Comparison of ENCODE assay signal across 4 cellular contexts in genomic region chr12:108772247-108772646, GRCh38.
TF ChIP-seq lines count a peak whose summit lies in the region.

No MANE protein-coding gene starts in this region.

TF ChIP-seq in HEK293, 187 proteins besides CTCF, POLR2A, EP300 and RAD21:
- TF ChIP-seq SCRT1 (tag by site-specific recombination; IDR thresholded peaks at IDR 0.05; ENCODE audit: borderline replicate concordance) = peak; percentile 77
- TF ChIP-seq ZNF248 (tag by site-specific recombination; IDR thresholded peaks at IDR 0.05) = no peak
- TF ChIP-seq, protein P1, sequence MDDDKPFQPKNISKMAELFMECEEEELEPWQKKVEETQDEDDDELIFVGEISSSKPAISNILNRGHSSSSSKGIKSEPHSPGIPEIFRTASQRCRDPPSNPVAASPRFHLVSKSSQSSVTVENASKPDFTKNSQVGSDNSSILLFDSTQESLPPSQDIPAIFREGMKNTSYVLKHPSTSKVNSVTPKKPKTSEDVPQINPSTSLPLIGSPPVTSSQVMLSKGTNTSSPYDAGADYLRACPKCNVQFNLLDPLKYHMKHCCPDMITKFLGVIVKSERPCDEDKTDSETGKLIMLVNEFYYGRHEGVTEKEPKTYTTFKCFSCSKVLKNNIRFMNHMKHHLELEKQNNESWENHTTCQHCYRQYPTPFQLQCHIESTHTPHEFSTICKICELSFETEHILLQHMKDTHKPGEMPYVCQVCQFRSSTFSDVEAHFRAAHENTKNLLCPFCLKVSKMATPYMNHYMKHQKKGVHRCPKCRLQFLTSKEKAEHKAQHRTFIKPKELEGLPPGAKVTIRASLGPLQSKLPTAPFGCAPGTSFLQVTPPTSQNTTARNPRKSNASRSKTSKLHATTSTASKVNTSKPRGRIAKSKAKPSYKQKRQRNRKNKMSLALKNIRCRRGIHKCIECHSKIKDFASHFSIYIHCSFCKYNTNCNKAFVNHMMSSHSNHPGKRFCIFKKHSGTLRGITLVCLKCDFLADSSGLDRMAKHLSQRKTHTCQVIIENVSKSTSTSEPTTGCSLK (tag by site-specific recombination; IDR thresholded peaks at IDR 0.05) = no peak
- TF ChIP-seq ZNF571 (tag by site-specific recombination; IDR thresholded peaks at IDR 0.05) = no peak
- no peak for TF ChIP-seq ZNF629 (tag by site-specific recombination; IDR thresholded peaks at IDR 0.05)
- no peak for TF ChIP-seq ZNF600 (tag by site-specific recombination; IDR thresholded peaks at IDR 0.05)
- TF ChIP-seq ZNF223 (tag by site-specific recombination; IDR thresholded peaks at IDR 0.05) = no peak
- TF ChIP-seq ZNF174 (tag by site-specific recombination; IDR thresholded peaks at IDR 0.05) = no peak
- TF ChIP-seq SCRT2 (tag by site-specific recombination; IDR thresholded peaks at IDR 0.05) = peak; percentile 89
- TF ChIP-seq ELK4 (IDR thresholded peaks at IDR 0.05; ENCODE audit: borderline replicate concordance, low read depth, low read length) = no peak
- TF ChIP-seq ZNF426 (tag by site-specific recombination; IDR thresholded peaks at IDR 0.05) = no peak
- no peak for TF ChIP-seq SALL2 (tag by site-specific recombination; IDR thresholded peaks at IDR 0.05; ENCODE audit: borderline replicate concordance)
- no peak for TF ChIP-seq ZNF785 (tag by site-specific recombination; IDR thresholded peaks at IDR 0.05)
- no peak for TF ChIP-seq ZNF658 (tag by site-specific recombination; IDR thresholded peaks at IDR 0.05)

TF ChIP-seq in GM12878, 131 proteins besides CTCF, POLR2A, EP300 and RAD21 (continues in another document):
- TF ChIP-seq RELB (IDR thresholded peaks at IDR 0.05; ENCODE audit: low read depth) = no peak
- no peak for TF ChIP-seq BMI1 (IDR thresholded peaks at IDR 0.05; ENCODE audit: borderline replicate concordance)
- TF ChIP-seq BACH1 (IDR thresholded peaks at IDR 0.05; ENCODE audit: borderline replicate concordance) = no peak
- TF ChIP-seq CEBPB (IDR thresholded peaks at IDR 0.05; ENCODE audit: borderline replicate concordance in 1 of 2, low read depth in 2 of 2, low read length in 2 of 2) = no peak
- TF ChIP-seq ATF2 (IDR thresholded peaks at IDR 0.05; ENCODE audit: low read length) = peak; percentile 61; the same call in 1 of the 2 replicates
- peak; percentile 91 for TF ChIP-seq SPI1 (IDR thresholded peaks at IDR 0.05; ENCODE audit: borderline replicate concordance, insufficient read depth, low read depth, low read length)
- TF ChIP-seq ZBTB4 (CRISPR knock-in tag; IDR thresholded peaks at IDR 0.05) = no peak
- TF ChIP-seq ATF7 (IDR thresholded peaks at IDR 0.05; ENCODE audit: low read depth) = peak; percentile 80

TF ChIP-seq in HepG2, 621 proteins besides CTCF, POLR2A, EP300 and RAD21 (continues in another document):
- TF ChIP-seq PAF1 (CRISPR knock-in tag; IDR thresholded peaks at IDR 0.05) = no peak
- no peak for TF ChIP-seq CBFB (CRISPR knock-in tag; IDR thresholded peaks at IDR 0.05)
- TF ChIP-seq, protein P2, sequence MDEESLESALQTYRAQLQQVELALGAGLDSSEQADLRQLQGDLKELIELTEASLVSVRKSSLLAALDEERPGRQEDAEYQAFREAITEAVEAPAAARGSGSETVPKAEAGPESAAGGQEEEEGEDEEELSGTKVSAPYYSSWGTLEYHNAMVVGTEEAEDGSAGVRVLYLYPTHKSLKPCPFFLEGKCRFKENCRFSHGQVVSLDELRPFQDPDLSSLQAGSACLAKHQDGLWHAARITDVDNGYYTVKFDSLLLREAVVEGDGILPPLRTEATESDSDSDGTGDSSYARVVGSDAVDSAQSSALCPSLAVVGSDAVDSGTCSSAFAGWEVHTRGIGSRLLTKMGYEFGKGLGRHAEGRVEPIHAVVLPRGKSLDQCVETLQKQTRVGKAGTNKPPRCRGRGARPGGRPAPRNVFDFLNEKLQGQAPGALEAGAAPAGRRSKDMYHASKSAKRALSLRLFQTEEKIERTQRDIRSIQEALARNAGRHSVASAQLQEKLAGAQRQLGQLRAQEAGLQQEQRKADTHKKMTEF (CRISPR knock-in tag; IDR thresholded peaks at IDR 0.05) = no peak
- no peak for TF ChIP-seq AGO1 (IDR thresholded peaks at IDR 0.05; ENCODE audit: low read depth, low read length, poor library complexity, severe bottlenecking)
- TF ChIP-seq U2AF1 (optimal IDR thresholded peaks at IDR 0.05; ENCODE audit: low read depth, low read length) = no peak
- TF ChIP-seq NR2F6 (IDR thresholded peaks at IDR 0.05) = no peak
- TF ChIP-seq NR2F6 (CRISPR knock-in tag; IDR thresholded peaks at IDR 0.05) = no peak
- TF ChIP-seq RXRA (CRISPR knock-in tag; IDR thresholded peaks at IDR 0.05) = no peak
- no peak for TF ChIP-seq TRAFD1 (CRISPR knock-in tag; IDR thresholded peaks at IDR 0.05; ENCODE audit: borderline replicate concordance)
- TF ChIP-seq CSRNP2 (CRISPR knock-in tag; conservative IDR thresholded peaks at IDR 0.05; ENCODE audit: low read depth) = no peak
- no peak for TF ChIP-seq ZNF292 (CRISPR knock-in tag; IDR thresholded peaks at IDR 0.05; ENCODE audit: borderline replicate concordance, low read depth)

TF ChIP-seq in HEK293T, 16 proteins besides CTCF, POLR2A, EP300 and RAD21:
- TF ChIP-seq BHLHE40 (IDR thresholded peaks at IDR 0.05; ENCODE audit: borderline replicate concordance) (no peak), LEF1 (IDR thresholded peaks at IDR 0.05; ENCODE audit: borderline replicate concordance) (no peak), CTBP1 (IDR thresholded peaks at IDR 0.05; ENCODE audit: borderline replicate concordance) (no peak), FOXA1 (IDR thresholded peaks at IDR 0.05) (no peak)
